Comparison of ENCODE assay signal across 1 cellular context in the genomic region with DNA sequence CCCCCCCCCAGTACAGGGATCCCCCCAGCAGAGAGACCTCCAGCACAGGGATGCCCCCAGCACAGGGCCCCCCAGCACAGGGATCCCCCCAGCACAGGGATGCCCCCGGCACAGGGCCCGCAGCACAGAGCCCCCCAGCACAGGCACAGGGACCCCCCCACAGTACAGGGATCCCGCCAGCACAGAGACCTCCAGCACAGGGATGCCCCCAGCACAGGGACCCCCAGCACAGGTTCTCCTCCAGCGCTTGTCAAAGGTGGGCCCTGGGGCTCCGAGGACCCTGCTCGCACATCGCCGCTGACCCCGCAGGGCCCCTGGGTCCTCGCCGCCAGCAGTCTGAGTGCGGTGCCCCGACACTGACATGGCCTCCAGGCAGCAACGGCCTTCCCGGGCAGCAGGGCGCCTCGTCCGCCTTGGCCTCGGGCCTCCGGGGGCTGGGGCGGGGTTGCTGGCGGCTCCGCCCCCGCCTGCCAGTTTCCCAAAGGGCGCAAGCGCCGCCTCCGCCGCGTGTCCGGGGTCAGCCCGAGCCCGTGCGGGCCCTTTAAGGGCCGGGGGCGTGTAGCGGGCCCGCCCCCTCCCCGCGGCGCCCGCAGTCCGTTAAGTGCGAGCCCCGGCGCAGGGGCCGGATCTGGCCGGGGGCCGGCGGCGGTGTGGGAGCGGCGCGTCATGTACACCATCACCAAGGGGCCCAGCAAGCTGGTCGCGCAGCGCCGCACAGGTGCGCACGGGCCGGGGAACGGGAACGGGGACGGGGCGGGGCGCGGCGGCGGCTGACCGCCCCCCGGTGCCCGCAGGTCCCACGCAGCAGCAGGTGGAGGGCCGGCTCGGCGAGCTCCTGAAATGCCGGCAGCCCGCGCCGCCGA.
TF ChIP-seq lines count a peak whose summit lies in the region.

Gene MCRIP2 (plus strand): TSS at position 503 of the 863 bp plus-strand sequence. CDS start 164 bp downstream, at position 667.

TF ChIP-seq in HepG2, 621 proteins besides CTCF, POLR2A, EP300 and RAD21 (continued from another document):
- TF ChIP-seq, protein P1, sequence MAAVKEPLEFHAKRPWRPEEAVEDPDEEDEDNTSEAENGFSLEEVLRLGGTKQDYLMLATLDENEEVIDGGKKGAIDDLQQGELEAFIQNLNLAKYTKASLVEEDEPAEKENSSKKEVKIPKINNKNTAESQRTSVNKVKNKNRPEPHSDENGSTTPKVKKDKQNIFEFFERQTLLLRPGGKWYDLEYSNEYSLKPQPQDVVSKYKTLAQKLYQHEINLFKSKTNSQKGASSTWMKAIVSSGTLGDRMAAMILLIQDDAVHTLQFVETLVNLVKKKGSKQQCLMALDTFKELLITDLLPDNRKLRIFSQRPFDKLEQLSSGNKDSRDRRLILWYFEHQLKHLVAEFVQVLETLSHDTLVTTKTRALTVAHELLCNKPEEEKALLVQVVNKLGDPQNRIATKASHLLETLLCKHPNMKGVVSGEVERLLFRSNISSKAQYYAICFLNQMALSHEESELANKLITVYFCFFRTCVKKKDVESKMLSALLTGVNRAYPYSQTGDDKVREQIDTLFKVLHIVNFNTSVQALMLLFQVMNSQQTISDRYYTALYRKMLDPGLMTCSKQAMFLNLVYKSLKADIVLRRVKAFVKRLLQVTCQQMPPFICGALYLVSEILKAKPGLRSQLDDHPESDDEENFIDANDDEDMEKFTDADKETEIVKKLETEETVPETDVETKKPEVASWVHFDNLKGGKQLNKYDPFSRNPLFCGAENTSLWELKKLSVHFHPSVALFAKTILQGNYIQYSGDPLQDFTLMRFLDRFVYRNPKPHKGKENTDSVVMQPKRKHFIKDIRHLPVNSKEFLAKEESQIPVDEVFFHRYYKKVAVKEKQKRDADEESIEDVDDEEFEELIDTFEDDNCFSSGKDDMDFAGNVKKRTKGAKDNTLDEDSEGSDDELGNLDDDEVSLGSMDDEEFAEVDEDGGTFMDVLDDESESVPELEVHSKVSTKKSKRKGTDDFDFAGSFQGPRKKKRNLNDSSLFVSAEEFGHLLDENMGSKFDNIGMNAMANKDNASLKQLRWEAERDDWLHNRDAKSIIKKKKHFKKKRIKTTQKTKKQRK (IDR thresholded peaks at IDR 0.05; ENCODE audit: low read length), result no peak
- TF ChIP-seq SIX1 (CRISPR knock-in tag; IDR thresholded peaks at IDR 0.05; ENCODE audit: borderline replicate concordance) (no peak), GABPB1 (CRISPR knock-in tag; IDR thresholded peaks at IDR 0.05) (peak; percentile 59; the same call in 1 of the 2 replicates), ZNF737 (CRISPR knock-in tag; IDR thresholded peaks at IDR 0.05; ENCODE audit: borderline replicate concordance) (no peak), ZSCAN31 (CRISPR knock-in tag; IDR thresholded peaks at IDR 0.05; ENCODE audit: low read depth) (no peak), ATF6 (CRISPR knock-in tag; conservative IDR thresholded peaks at IDR 0.05) (no peak), MXI1 (IDR thresholded peaks at IDR 0.05; ENCODE audit: borderline replicate concordance, low read depth, low read length) (peak; percentile 87; the same call in 1 of the 3 replicates), NCOR1 (IDR thresholded peaks at IDR 0.05; ENCODE audit: borderline replicate concordance, low read length) (no peak; the same call in 1 of the 2 replicates), ZNF20 (CRISPR knock-in tag; IDR thresholded peaks at IDR 0.05) (no peak), ZNF747 (CRISPR knock-in tag; IDR thresholded peaks at IDR 0.05; ENCODE audit: borderline replicate concordance) (no peak), ZNF143 (CRISPR knock-in tag; IDR thresholded peaks at IDR 0.05) (peak; percentile 52), ZNF205 (CRISPR knock-in tag; IDR thresholded peaks at IDR 0.05) (peak; percentile 49; the same call in 1 of the 2 replicates), KLF12 (CRISPR knock-in tag; IDR thresholded peaks at IDR 0.05; ENCODE audit: borderline replicate concordance) (no peak), RXRA (CRISPR knock-in tag; IDR thresholded peaks at IDR 0.05) (no peak), JUND (CRISPR knock-in tag; IDR thresholded peaks at IDR 0.05) (no peak), EED (CRISPR knock-in tag; IDR thresholded peaks at IDR 0.05) (no peak), NONO (IDR thresholded peaks at IDR 0.05) (no peak), NONO (CRISPR knock-in tag; conservative IDR thresholded peaks at IDR 0.05) (peak; percentile 68), NR2F6 (IDR thresholded peaks at IDR 0.05) (no peak), NR2F6 (CRISPR knock-in tag; IDR thresholded peaks at IDR 0.05) (peak; percentile 59; the same call in 1 of the 2 replicates), TBX3 (IDR thresholded peaks at IDR 0.05; ENCODE audit: borderline replicate concordance) (no peak), NFKB2 (CRISPR knock-in tag; IDR thresholded peaks at IDR 0.05; ENCODE audit: borderline replicate concordance) (peak; percentile 50; the same call in 1 of the 2 replicates), GATA4 (IDR thresholded peaks at IDR 0.05; ENCODE audit: borderline replicate concordance, low read depth) (peak; percentile 59; the same call in 1 of the 2 replicates), ZNF451 (CRISPR knock-in tag; IDR thresholded peaks at IDR 0.05) (no peak), FOXA1 (IDR thresholded peaks at IDR 0.05) (no peak), FOXA1 (CRISPR knock-in tag; IDR thresholded peaks at IDR 0.05) (no peak), SNAI1 (CRISPR knock-in tag; IDR thresholded peaks at IDR 0.05; ENCODE audit: borderline replicate concordance) (no peak; the same call in 1 of the 2 replicates)
